Comparison of ENCODE assay signal across 1 cellular context in the genomic region with DNA sequence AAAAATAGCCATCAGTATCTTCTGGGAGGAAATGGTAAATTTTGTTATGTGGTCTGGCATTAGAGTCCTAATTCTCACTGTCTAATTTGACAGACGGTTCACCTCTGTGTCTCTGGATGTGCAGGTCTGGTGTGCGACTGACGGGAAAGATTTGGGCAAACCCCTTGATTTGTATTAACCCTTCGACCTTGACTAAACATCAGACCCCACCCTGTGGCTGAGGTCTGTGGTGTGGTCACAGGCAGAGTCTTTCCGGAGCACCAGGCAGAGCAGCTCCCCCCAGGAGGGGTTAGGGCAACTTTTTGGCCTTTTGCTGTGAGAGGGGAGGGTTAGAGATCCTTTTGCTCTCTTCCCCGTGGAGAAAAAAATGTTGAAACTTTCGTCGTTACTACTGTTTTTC.
TF ChIP-seq lines count a peak whose summit lies in the region.

No MANE protein-coding gene starts in this region.

TF ChIP-seq in GM23338, 12 proteins besides CTCF, POLR2A, EP300 and RAD21:
- no peak for TF ChIP-seq ZNF331 (CRISPR knock-in tag; IDR thresholded peaks at IDR 0.05; ENCODE audit: low read depth)
- no peak for TF ChIP-seq NANOG (IDR thresholded peaks at IDR 0.05; ENCODE audit: borderline replicate concordance)
- no peak for TF ChIP-seq ZNF114 (CRISPR knock-in tag; IDR thresholded peaks at IDR 0.05)
- no peak for TF ChIP-seq EZH2phosphoT487 (IDR thresholded peaks at IDR 0.05; ENCODE audit: unreplicated experiment)
- TF ChIP-seq, protein P1, sequence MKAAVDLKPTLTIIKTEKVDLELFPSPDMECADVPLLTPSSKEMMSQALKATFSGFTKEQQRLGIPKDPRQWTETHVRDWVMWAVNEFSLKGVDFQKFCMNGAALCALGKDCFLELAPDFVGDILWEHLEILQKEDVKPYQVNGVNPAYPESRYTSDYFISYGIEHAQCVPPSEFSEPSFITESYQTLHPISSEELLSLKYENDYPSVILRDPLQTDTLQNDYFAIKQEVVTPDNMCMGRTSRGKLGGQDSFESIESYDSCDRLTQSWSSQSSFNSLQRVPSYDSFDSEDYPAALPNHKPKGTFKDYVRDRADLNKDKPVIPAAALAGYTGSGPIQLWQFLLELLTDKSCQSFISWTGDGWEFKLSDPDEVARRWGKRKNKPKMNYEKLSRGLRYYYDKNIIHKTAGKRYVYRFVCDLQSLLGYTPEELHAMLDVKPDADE (IDR thresholded peaks at IDR 0.05) = no peak
- no peak for TF ChIP-seq STAT1 (IDR thresholded peaks at IDR 0.05; ENCODE audit: unreplicated experiment)
- no peak for TF ChIP-seq JUNB (IDR thresholded peaks at IDR 0.05; ENCODE audit: unreplicated experiment)
- no peak for TF ChIP-seq POLR2AphosphoS5 (IDR thresholded peaks at IDR 0.05; ENCODE audit: low read depth)
- no peak for TF ChIP-seq CREB1 (CRISPR knock-in tag; IDR thresholded peaks at IDR 0.05; ENCODE audit: low read depth)
